8 cellular contexts compared by ENCODE assay signal in the genomic region with DNA sequence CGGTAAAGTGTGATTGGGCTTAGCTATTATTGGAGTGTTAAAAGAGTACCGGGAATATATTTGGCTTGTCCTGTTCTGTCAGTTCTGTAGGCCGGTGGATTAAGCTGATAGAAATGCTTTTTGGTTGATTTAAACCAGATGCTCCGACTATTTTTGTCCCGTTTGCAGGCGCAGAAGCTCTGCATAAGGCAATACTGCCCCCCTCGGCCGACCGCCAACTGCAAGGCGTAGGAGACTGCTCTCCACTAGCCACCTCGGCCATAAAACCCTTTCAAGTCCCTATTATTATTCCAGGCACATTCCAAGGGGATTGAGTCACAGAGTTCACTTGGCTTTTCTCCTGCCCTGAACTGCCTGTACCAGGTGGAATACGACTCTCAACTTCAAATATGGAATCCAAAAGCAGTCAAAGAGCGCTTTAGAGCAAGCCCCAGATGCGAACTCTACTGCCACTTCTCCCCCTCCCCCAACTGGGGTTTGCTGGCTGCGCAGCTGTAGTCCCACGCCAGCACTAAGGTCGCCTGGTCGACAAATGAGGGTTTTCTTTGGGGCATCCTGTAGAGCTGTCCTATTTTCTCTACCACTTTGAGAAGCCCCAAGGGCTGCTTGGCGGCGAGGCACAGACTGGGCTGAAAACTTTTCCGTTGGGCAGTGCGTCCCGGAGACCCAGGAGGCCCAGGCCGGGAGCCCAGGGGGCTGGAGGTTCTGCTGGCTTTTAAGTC.
DNase-seq lines count a peak whose midpoint lies in the region; ATAC-seq and TF ChIP-seq lines count a peak whose summit lies in the region.

No MANE protein-coding gene starts in this region.

- peak overlapping the region; percentile 97 for H3K27ac Mint-ChIP-seq in progenitor cell of endocrine pancreas

- H3K27ac ChIP-seq in left ventricle myocardium inferior (replicated peaks) = peak overlapping the region; percentile 100

- H3K4me1 ChIP-seq in left ventricle myocardium inferior = peaks cover 53% of the 10 kb centered on the region

- H3K4me3 Mint-ChIP-seq in progenitor cell of endocrine pancreas (ENCODE audit: low read depth) = peak overlapping the region; percentile 93

- H3K9me3 ChIP-seq in left ventricle myocardium inferior (replicated peaks) = no peaks in the 10 kb centered on the region

- peaks cover 30% of the 10 kb centered on the region for H3K4me1 Mint-ChIP-seq in progenitor cell of endocrine pancreas (ENCODE audit: low read depth)

- no peaks in the 10 kb centered on the region for H3K36me3 ChIP-seq in left ventricle myocardium inferior

- H3K36me3 Mint-ChIP-seq in progenitor cell of endocrine pancreas (ENCODE audit: insufficient read depth) = no peaks in the 10 kb centered on the region

- DNase-seq in GM12865 (ENCODE audit: low read depth) = peak; percentile 95
- peak; percentile 71 for DNase-seq in NCI-H1105 (lab: John Stamatoyannopoulos, UW)
- peak; percentile 63 for DNase-seq in T follicular helper cell (ENCODE audit: low read depth)
- DNase-seq in amniotic stem cell (lab: John Stamatoyannopoulos, UW) = peak; percentile 96
- DNase-seq in left ventricle myocardium inferior = peak; percentile 96
- peak; percentile 70 for DNase-seq in progenitor cell of endocrine pancreas (ENCODE audit: low spot score, unreplicated experiment)
- peak; percentile 95 for DNase-seq in ureter (ENCODE audit: low spot score)

- peak overlapping the region; percentile 96 for H3K4me3 ChIP-seq in GM12865 (ENCODE audit: low read depth, low read length)
- H3K4me3 ChIP-seq in left ventricle myocardium inferior = peak overlapping the region; percentile 68

- H3K27me3 Mint-ChIP-seq in progenitor cell of endocrine pancreas = peaks cover 10% of the 10 kb centered on the region

- peak; percentile 51 for ATAC-seq in HG02678 (IDR thresholded peaks at IDR 0.05; ENCODE audit: unreplicated experiment)

- peak; percentile 90 for TF ChIP-seq CTCF in GM12865 (IDR thresholded peaks at IDR 0.05; ENCODE audit: insufficient read depth, low read depth, low read length, missing control alignments)
- TF ChIP-seq CTCF in left ventricle myocardium inferior (IDR thresholded peaks at IDR 0.05; ENCODE audit: borderline replicate concordance) = peak; percentile 79
- peak; percentile 93 for TF ChIP-seq CTCF in progenitor cell of endocrine pancreas (IDR thresholded peaks at IDR 0.05; ENCODE audit: unreplicated experiment)

- intact Hi-C loops in left ventricle myocardium inferior (cut with micrococcal nuclease) = loop anchor here (2.0 to 10.0 kb wide), 3 partner anchors 83 to 415 kb away; partner anchors contain the start of gene REEP3

- no peaks in the 10 kb centered on the region for H3K27me3 ChIP-seq in left ventricle myocardium inferior (ENCODE audit: low read depth)

- no peaks in the 10 kb centered on the region for H3K9me3 Mint-ChIP-seq in progenitor cell of endocrine pancreas (ENCODE audit: low read depth)

Comparison
In these comparisons a context has a peak if more than half of its experiments do, and no peak if none do; other contexts are left out.
1. Peak in every context shown above with its lines: DNase-seq, ATAC-seq, H3K4me3 ChIP-seq and H3K27ac ChIP-seq.